In genomic region chr6:30907758-30908591, GRCh38 we compare ENCODE assay signal across 8 cellular contexts. TPM values are rescaled to one million over a fixed set of nuclear protein-coding genes. Genes with fewer than 3 reads are reported as not detected.
DNase-seq lines count a peak whose midpoint lies in the region; ATAC-seq and TF ChIP-seq lines count a peak whose summit lies in the region.

GTF2H4 (plus strand) TSS chr6:30908207.

- no peaks in the 10 kb centered on the region for H3K9me3 Mint-ChIP-seq in activated naive CD8-positive, alpha-beta T cell (ENCODE audit: low read depth)

- peak within 1 kb of the TSS; percentile 100 for H3K4me3 Mint-ChIP-seq in activated naive CD8-positive, alpha-beta T cell

- peaks cover 6% of the 10 kb centered on the region for H3K36me3 Mint-ChIP-seq in activated naive CD8-positive, alpha-beta T cell

- no peaks in the 10 kb centered on the region for H3K27me3 ChIP-seq in thoracic aorta (replicated peaks; ENCODE audit: insufficient read depth)

- peak; percentile 98 for DNase-seq in NCI-H1105 (lab: John Stamatoyannopoulos, UW)
- peak; percentile 99 for DNase-seq in SKM-1 treated with dmso at 0.1 percent for 144 hours (lab: John Stamatoyannopoulos, UW; ENCODE audit: unreplicated experiment)
- DNase-seq in glomerular endothelial cell (ENCODE audit: extremely low read depth, low read depth, low spot score), result peak; percentile 93
- DNase-seq in omental fat pad (ENCODE audit: low spot score), result peak; percentile 81
- DNase-seq in thoracic aorta (ENCODE audit: low spot score), result peak; percentile 94

- H3K4me1 ChIP-seq in thoracic aorta (ENCODE audit: control insufficient read depth in 1 of 2, low read depth in 2 of 2), result peaks cover 7 to 21% of the 10 kb centered on the region in 2 donors

- no peak for TF ChIP-seq CTCF in omental fat pad (IDR thresholded peaks at IDR 0.05)
- no peak for TF ChIP-seq CTCF in thoracic aorta (IDR thresholded peaks at IDR 0.05)

- H3K27ac Mint-ChIP-seq in activated naive CD8-positive, alpha-beta T cell, result peak within 1 kb of the TSS; percentile 92

- H3K36me3 ChIP-seq in thoracic aorta, result peaks cover 12% of the 10 kb centered on the region

- H3K4me3 ChIP-seq in GM08714 (ENCODE audit: low read length) (peak within 1 kb of the TSS; percentile 83), thoracic aorta (peak within 1 kb of the TSS; percentile 100)

- peak within 1 kb of the TSS; percentile 52 to 73 for H3K27ac ChIP-seq in thoracic aorta

- H3K9me3 ChIP-seq in thoracic aorta, result no peaks in the 10 kb centered on the region

- H3K4me1 Mint-ChIP-seq in activated naive CD8-positive, alpha-beta T cell (ENCODE audit: low read depth), result peaks cover 26% of the 10 kb centered on the region

- ATAC-seq in HG02623 (IDR thresholded peaks at IDR 0.05; ENCODE audit: unreplicated experiment), result peak; percentile 91
- peak; percentile 99 for ATAC-seq in omental fat pad (ENCODE audit: low FRiP score)
- ATAC-seq in thoracic aorta (ENCODE audit: insufficient number of reproducible peaks, low FRiP score, low read depth), result peak; percentile 98

- no peaks in the 10 kb centered on the region for H3K27me3 Mint-ChIP-seq in activated naive CD8-positive, alpha-beta T cell

RNA-seq across cellular contexts. Expression of gene GTF2H4, which starts in this region (rescaled TPM):
- total RNA-seq in glomerular endothelial cell (22.8 and 24.1 TPM in 2 replicates), omental fat pad (10 to 100 TPM; 10.3 to 22.2 (median 14.7) TPM), thoracic aorta (10 to 100 TPM; 14.9 to 42.2 TPM)

Comparison
In these comparisons a context has a peak if more than half of its experiments do, and no peak if none do; other contexts are left out.
1. Peak in every context shown above with its lines: DNase-seq, ATAC-seq, H3K4me3 ChIP-seq and H3K27ac ChIP-seq.